10 cellular contexts compared by ENCODE assay signal in genomic region chr5:157686276-157686675, GRCh38. TPM values are rescaled to one million over a fixed set of nuclear protein-coding genes. Genes with fewer than 3 reads are reported as not detected.
"Had no signal": no experiment of that assay in that cellular context is flagged by ENCODE, and none has a peak within 500 bp of the region (broad histone marks: within the 10 kb centered on the region; RNA-seq: fewer than 3 reads in every experiment).

No MANE protein-coding gene starts in this region.

RNA-seq across cellular contexts. Expression of gene C5orf52, which starts 14.9 kb away (rescaled TPM):
- total RNA-seq: activated CD4-positive, alpha-beta T cell treated with anti-CD3 and anti-CD28 coated beads for 36 hours; activated CD4-positive, alpha-beta T cell treated with anti-CD3 and anti-CD28 coated beads, Interleukin-2, amount 10 ng/mL, durations not matched to agents 7 days and 5 days; activated CD8-positive, alpha-beta T cell treated with anti-CD3 and anti-CD28 coated beads, Interleukin-2, amount 10 ng/mL, durations not matched to agents 7 days and 5 days; bronchial epithelial cell; IMR-90; K562; M059J; SJSA1; WTC11 had no signal
- polyA plus RNA-seq: IMR-90, K562, SK-N-SH had no signal

RNA-seq across cellular contexts. Expression of gene SOX30, which starts 34.0 kb away (rescaled TPM):
- total RNA-seq: bronchial epithelial cell, IMR-90, K562 had no signal
- polyA plus RNA-seq: IMR-90, K562 had no signal
